In the genomic region with DNA sequence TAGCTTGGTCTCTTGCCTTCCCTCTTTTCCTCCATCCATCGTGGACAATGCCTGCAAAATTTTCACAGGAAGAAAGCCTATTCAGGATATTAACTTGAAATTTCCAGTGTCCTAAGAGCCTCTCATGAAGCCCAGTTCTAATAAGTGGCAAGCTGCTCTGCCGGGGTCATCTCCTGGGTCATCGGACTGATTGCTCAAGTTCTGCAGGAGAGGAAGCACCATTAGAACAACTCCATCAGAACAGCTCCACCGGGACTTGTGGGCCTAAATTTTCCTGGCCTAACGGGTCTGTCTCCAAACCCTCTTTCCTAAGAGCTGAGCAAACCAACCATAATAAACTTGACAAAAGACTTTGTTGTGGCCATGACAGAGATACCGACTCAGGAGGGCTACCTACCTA, we compare ENCODE assay signal across 1 cellular context.
TF ChIP-seq lines count a peak whose summit lies in the region.

No MANE protein-coding gene starts in this region.

TF ChIP-seq in WTC11, 78 proteins besides CTCF, POLR2A, EP300 and RAD21 (continued from another document):
- TF ChIP-seq, protein P1, sequence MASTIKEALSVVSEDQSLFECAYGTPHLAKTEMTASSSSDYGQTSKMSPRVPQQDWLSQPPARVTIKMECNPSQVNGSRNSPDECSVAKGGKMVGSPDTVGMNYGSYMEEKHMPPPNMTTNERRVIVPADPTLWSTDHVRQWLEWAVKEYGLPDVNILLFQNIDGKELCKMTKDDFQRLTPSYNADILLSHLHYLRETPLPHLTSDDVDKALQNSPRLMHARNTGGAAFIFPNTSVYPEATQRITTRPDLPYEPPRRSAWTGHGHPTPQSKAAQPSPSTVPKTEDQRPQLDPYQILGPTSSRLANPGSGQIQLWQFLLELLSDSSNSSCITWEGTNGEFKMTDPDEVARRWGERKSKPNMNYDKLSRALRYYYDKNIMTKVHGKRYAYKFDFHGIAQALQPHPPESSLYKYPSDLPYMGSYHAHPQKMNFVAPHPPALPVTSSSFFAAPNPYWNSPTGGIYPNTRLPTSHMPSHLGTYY (CRISPR knock-in tag; IDR thresholded peaks at IDR 0.05): no peak
- TF ChIP-seq NFE2L1 (CRISPR knock-in tag; IDR thresholded peaks at IDR 0.05) (no peak), ZNF219 (CRISPR knock-in tag; IDR thresholded peaks at IDR 0.05; ENCODE audit: borderline replicate concordance) (no peak), CREM (CRISPR knock-in tag; IDR thresholded peaks at IDR 0.05) (no peak), ZNF423 (CRISPR knock-in tag; IDR thresholded peaks at IDR 0.05) (no peak), JUN (CRISPR knock-in tag; IDR thresholded peaks at IDR 0.05) (no peak), NR2C2 (CRISPR knock-in tag; IDR thresholded peaks at IDR 0.05) (no peak), NFYB (CRISPR knock-in tag; conservative IDR thresholded peaks at IDR 0.05; ENCODE audit: low read depth) (no peak), NR1H2 (CRISPR knock-in tag; IDR thresholded peaks at IDR 0.05) (no peak)
- TF ChIP-seq, protein P2, sequence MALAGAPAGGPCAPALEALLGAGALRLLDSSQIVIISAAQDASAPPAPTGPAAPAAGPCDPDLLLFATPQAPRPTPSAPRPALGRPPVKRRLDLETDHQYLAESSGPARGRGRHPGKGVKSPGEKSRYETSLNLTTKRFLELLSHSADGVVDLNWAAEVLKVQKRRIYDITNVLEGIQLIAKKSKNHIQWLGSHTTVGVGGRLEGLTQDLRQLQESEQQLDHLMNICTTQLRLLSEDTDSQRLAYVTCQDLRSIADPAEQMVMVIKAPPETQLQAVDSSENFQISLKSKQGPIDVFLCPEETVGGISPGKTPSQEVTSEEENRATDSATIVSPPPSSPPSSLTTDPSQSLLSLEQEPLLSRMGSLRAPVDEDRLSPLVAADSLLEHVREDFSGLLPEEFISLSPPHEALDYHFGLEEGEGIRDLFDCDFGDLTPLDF (CRISPR knock-in tag; IDR thresholded peaks at IDR 0.05): no peak
- TF ChIP-seq, protein P3, sequence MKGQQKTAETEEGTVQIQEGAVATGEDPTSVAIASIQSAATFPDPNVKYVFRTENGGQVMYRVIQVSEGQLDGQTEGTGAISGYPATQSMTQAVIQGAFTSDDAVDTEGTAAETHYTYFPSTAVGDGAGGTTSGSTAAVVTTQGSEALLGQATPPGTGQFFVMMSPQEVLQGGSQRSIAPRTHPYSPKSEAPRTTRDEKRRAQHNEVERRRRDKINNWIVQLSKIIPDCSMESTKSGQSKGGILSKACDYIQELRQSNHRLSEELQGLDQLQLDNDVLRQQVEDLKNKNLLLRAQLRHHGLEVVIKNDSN (CRISPR knock-in tag; IDR thresholded peaks at IDR 0.05): no peak
- TF ChIP-seq, protein P4, sequence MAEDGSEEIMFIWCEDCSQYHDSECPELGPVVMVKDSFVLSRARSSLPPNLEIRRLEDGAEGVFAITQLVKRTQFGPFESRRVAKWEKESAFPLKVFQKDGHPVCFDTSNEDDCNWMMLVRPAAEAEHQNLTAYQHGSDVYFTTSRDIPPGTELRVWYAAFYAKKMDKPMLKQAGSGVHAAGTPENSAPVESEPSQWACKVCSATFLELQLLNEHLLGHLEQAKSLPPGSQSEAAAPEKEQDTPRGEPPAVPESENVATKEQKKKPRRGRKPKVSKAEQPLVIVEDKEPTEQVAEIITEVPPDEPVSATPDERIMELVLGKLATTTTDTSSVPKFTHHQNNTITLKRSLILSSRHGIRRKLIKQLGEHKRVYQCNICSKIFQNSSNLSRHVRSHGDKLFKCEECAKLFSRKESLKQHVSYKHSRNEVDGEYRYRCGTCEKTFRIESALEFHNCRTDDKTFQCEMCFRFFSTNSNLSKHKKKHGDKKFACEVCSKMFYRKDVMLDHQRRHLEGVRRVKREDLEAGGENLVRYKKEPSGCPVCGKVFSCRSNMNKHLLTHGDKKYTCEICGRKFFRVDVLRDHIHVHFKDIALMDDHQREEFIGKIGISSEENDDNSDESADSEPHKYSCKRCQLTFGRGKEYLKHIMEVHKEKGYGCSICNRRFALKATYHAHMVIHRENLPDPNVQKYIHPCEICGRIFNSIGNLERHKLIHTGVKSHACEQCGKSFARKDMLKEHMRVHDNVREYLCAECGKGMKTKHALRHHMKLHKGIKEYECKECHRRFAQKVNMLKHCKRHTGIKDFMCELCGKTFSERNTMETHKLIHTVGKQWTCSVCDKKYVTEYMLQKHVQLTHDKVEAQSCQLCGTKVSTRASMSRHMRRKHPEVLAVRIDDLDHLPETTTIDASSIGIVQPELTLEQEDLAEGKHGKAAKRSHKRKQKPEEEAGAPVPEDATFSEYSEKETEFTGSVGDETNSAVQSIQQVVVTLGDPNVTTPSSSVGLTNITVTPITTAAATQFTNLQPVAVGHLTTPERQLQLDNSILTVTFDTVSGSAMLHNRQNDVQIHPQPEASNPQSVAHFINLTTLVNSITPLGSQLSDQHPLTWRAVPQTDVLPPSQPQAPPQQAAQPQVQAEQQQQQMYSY (CRISPR knock-in tag; IDR thresholded peaks at IDR 0.05): no peak
- TF ChIP-seq, protein P5, sequence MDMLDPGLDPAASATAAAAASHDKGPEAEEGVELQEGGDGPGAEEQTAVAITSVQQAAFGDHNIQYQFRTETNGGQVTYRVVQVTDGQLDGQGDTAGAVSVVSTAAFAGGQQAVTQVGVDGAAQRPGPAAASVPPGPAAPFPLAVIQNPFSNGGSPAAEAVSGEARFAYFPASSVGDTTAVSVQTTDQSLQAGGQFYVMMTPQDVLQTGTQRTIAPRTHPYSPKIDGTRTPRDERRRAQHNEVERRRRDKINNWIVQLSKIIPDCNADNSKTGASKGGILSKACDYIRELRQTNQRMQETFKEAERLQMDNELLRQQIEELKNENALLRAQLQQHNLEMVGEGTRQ (CRISPR knock-in tag; IDR thresholded peaks at IDR 0.05): no peak
